13 cellular contexts compared by ENCODE assay signal in genomic region chr5:157506981-157507780, GRCh38. TPM values are rescaled to one million over a fixed set of nuclear protein-coding genes. Genes with fewer than 3 reads are reported as not detected.
DNase-seq lines count a peak whose midpoint lies in the region; TF ChIP-seq lines count a peak whose summit lies in the region.
"Had no signal": no experiment of that assay in that cellular context is flagged by ENCODE, and none has a peak within 500 bp of the region (broad histone marks: within the 10 kb centered on the region; RNA-seq: fewer than 3 reads in every experiment).

No MANE protein-coding gene starts in this region.

- H3K36me3 Mint-ChIP-seq in osteocyte (ENCODE audit: unreplicated experiment), result peaks cover 48% of the 10 kb centered on the region

- H3K4me1 Mint-ChIP-seq in osteocyte (ENCODE audit: unreplicated experiment), result peaks cover 52% of the 10 kb centered on the region

- DNase-seq in HCEC 1CT (peak; percentile 72), RPMI7951 (ENCODE audit: low read depth) (peak; percentile 66), fibroblast of pulmonary artery (ENCODE audit: low read depth) (peak; percentile 76), osteocyte (ENCODE audit: extremely low spot score, unreplicated experiment) (no peak), SK-N-DZ (ENCODE audit: low spot score) (no peak), DMS79 treated with DMSO at 0.1 percent for 48 hours (lab: John Stamatoyannopoulos, UW) (no peak), H4 (ENCODE audit: low spot score) (no peak), occipital lobe (lab: John Stamatoyannopoulos, UW) (no peak)
- DNase-seq: erythroblast; GM23248; stimulated activated CD4-positive, alpha-beta T cell treated with anti-CD3 and anti-CD28 coated beads, Interleukin-2, amount 100 ng/mL, for 24 hours; stimulated activated naive CD8-positive, alpha-beta T cell treated with anti-CD3 and anti-CD28 coated beads, Interleukin-15, Interleukin-2, amounts not matched to agents 100 U/mL and 50 U/mL, for 24 hours had no signal

- H3K4me3 Mint-ChIP-seq in osteocyte (ENCODE audit: unreplicated experiment), result no peak overlapping the region
- H3K4me3 Mint-ChIP-seq: brain had no signal

- TF ChIP-seq CTCF in fibroblast of pulmonary artery (IDR thresholded peaks at IDR 0.05; ENCODE audit: low read length, missing control alignments), result no peak
- no peak for TF ChIP-seq CTCF in osteocyte (IDR thresholded peaks at IDR 0.05)

- no peaks in the 10 kb centered on the region for H3K9me3 Mint-ChIP-seq in osteocyte (ENCODE audit: unreplicated experiment)
- H3K9me3 Mint-ChIP-seq: brain had no signal

- H3K4me3 ChIP-seq in fibroblast of pulmonary artery (replicated peaks; ENCODE audit: low read depth, low read length), result no peak overlapping the region
- H3K4me3 ChIP-seq: GM23248 had no signal

- H3K27ac Mint-ChIP-seq in osteocyte (ENCODE audit: unreplicated experiment), result peak overlapping the region; percentile 56

- no peaks in the 10 kb centered on the region for H3K27me3 Mint-ChIP-seq in osteocyte (ENCODE audit: unreplicated experiment)

RNA-seq across cellular contexts. Expression of gene NIPAL4, which starts 47.2 kb away (rescaled TPM):
- total RNA-seq in RPMI7951 (2014; rRNA removed; shearing (Covaris generic)), result 0.10 and 0.48 TPM in 2 replicates
- total RNA-seq in osteocyte (2.3 and 2.4 TPM in 2 replicates), occipital lobe (not detected)
- not detected in 2 replicates for polyA plus RNA-seq in SK-N-DZ (2014; cell fraction: cytosol; rRNA removed)
- polyA plus RNA-seq in SK-N-DZ (2014; cell fraction: nucleus; rRNA removed), result not detected in 2 replicates
- total RNA-seq in H4 (2014; rRNA removed; shearing (Covaris generic)), result not detected in 2 replicates
- total RNA-seq: GM23248 had no signal
- polyA plus RNA-seq: GM23248 had no signal

Comparison
In these comparisons a context has a peak if more than half of its experiments do, and no peak if none do; other contexts are left out.
1. DNase-seq: peak in HCEC 1CT (single experiment), RPMI7951 (single experiment) and fibroblast of pulmonary artery (single experiment); none in osteocyte (single experiment), SK-N-DZ (single experiment), DMS79 treated with DMSO at 0.1 percent for 48 hours (single experiment), H4 (single experiment) and occipital lobe (single experiment).